ENCODE assay signal across 19 cellular contexts in the genomic region with DNA sequence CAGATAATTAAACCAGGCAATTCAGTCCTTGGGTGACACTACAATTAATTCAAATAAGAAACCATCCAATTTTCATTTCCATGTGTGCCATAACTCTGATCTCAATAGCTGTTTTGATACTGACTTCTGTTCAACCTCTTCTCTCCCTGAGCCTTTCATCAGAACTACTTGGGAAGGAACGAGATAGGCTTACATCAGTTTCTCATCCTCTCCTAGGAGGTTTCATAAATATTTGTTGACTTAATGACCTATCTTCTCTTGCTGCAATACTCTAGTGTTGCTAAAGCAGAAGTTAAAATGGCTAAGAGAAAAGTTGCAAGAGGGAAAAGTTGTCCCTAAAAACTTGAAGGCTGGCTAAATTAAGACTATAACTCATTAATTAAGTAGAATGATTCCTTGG.
"Had no signal": no experiment of that assay in that cellular context is flagged by ENCODE, and none has a peak within 500 bp of the region (broad histone marks: within the 10 kb centered on the region; RNA-seq: fewer than 3 reads in every experiment).

No MANE protein-coding gene starts in this region.

- DNase-seq: activated CD4-positive, alpha-beta memory T cell treated with anti-CD3 and anti-CD28 coated beads for 36 hours; activated CD4-positive, alpha-beta T cell treated with anti-CD3 and anti-CD28 coated beads for 48 hours; activated gamma-delta T cell; anterior cingulate cortex; caudate nucleus; dermis blood vessel endothelial cell; effector CD8-positive, alpha-beta T cell; foreskin keratinocyte; immature natural killer cell; ovary; stimulated activated CD4-positive, alpha-beta T cell treated with anti-CD3 and anti-CD28 coated beads, Interleukin-4, amount 100 ng/mL, for 24 hours; stimulated activated naive CD4-positive, alpha-beta T cell treated with Interleukin-2 at 50 U/mL for 16 hours; SW 1271; T-helper 17 cell; thyroid gland; upper lobe of right lung had no signal

- H2AFZ ChIP-seq: hepatocyte had no signal

- H3K4me2 ChIP-seq: hepatocyte had no signal

- H3K4me3 ChIP-seq: hepatocyte, ovary, prostate gland, thyroid gland, upper lobe of right lung had no signal

- ATAC-seq: foreskin keratinocyte, T-helper 17 cell, upper lobe of right lung had no signal

- H3K79me2 ChIP-seq: hepatocyte had no signal

- H3K9me3 ChIP-seq: neutrophil, ovary, prostate gland, thyroid gland, upper lobe of right lung had no signal

- H3K4me1 ChIP-seq: foreskin keratinocyte, prostate gland, thyroid gland, upper lobe of right lung had no signal

- H3K36me3 ChIP-seq: neutrophil, ovary, prostate gland, thyroid gland, upper lobe of right lung had no signal

- H3K27ac ChIP-seq: foreskin keratinocyte, hepatocyte, neutrophil, ovary, prostate gland, thyroid gland, upper lobe of right lung had no signal

- H3K27me3 ChIP-seq: foreskin keratinocyte, hepatocyte, neutrophil, ovary, thyroid gland, upper lobe of right lung had no signal
